ENCODE assay signal across 10 cellular contexts in the genomic region with DNA sequence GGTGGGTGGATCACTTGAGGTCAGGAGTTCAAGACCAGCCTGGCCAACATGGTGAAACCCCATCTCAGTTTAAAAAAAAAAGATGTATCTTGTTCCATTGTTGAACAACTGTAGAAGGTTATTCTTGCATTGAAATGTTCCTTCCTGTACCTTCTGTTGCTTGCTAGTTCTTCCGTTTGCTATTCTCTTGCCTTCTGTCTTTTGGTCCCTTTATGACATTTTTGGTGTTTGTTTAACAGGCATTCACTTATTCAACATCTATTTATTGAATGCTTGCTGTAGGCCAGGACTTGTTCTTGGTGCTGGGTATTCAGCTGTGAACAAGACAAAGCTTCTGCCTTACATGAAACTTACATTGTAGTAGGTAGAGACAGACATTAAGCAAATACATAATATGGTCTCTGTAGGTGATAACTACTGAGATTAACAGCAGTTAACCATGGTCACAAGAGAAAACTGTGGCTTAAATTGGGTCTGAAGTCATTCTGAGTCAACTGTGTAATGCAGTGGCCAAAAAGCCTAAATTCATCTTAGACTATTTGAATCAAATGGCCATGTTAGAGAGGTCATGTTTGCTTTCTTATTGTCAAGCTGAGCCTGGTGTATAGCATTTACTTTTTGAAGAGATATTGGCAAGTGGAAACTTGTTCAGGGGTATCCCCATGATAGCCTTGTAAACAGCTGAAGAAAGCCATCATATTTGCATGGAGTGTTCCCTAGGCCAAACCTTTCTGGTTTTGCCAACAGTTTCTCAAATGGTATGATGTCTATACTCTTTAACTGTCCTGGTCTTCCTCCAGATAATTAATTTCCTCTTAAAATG. TPM values are rescaled to one million over a fixed set of nuclear protein-coding genes. Genes with fewer than 3 reads are reported as not detected.
DNase-seq lines count a peak whose midpoint lies in the region; ATAC-seq and TF ChIP-seq lines count a peak whose summit lies in the region.
"Had no signal": no experiment of that assay in that cellular context is flagged by ENCODE, and none has a peak within 500 bp of the region (broad histone marks: within the 10 kb centered on the region; RNA-seq: fewer than 3 reads in every experiment).

No MANE protein-coding gene starts in this region.

- H3K27ac Mint-ChIP-seq in activated B cell treated with CpG ODN at 0.5 μM for 24 hours, result peak overlapping the region; percentile 73

- no peak for TF ChIP-seq CTCF in activated B cell treated with CpG ODN at 0.5 μM for 24 hours (IDR thresholded peaks at IDR 0.05)

- H3K9me3 Mint-ChIP-seq in activated B cell treated with CpG ODN at 0.5 μM for 24 hours, result no peaks in the 10 kb centered on the region

- POLR2A ChIA-PET in activated B cell treated with CpG ODN at 0.5 μM for 24 hours (lab: Charles Lee), result interaction anchor here (0.9 to 1.3 kb wide), 2 partner anchors 14 to 35 kb away, joined by 3 to 6 read pairs; a partner anchor contains a TSS

- CTCF ChIA-PET in activated B cell treated with CpG ODN at 0.5 μM for 24 hours (lab: Charles Lee), result no interaction called here

- no peaks in the 10 kb centered on the region for H3K36me3 Mint-ChIP-seq in activated B cell treated with CpG ODN at 0.5 μM for 24 hours (ENCODE audit: low read depth)

- no peaks in the 10 kb centered on the region for H3K27me3 Mint-ChIP-seq in activated B cell treated with CpG ODN at 0.5 μM for 24 hours

- H3K27ac ChIP-seq in caudate nucleus (ENCODE audit: low read depth, low read length), result no peak overlapping the region

- DNase-seq in activated B cell treated with CpG ODN at 0.5 μM for 24 hours (no peak), Kasumi-1 (lab: John Stamatoyannopoulos, UW) (no peak), caudate nucleus (lab: John Stamatoyannopoulos, UW) (no peak), Ammon's horn (ENCODE audit: low spot score) (no peak), SIG-M5 treated with dmso at 0.1 percent for 504 hours (lab: John Stamatoyannopoulos, UW; ENCODE audit: unreplicated experiment) (no peak)
- DNase-seq: activated naive CD4-positive, alpha-beta T cell treated with Interleukin-2 at 50 U/mL for 16 hours; stimulated activated CD4-positive, alpha-beta T cell treated with anti-CD3 and anti-CD28 coated beads, Interleukin-15, amount 100 ng/mL, for 24 hours had no signal

- intact Hi-C loops in activated B cell treated with CpG ODN at 0.5 μM for 24 hours (cut with micrococcal nuclease), result no loop called here

- peak; percentile 65 for ATAC-seq in GM18511 (IDR thresholded peaks at IDR 0.05; ENCODE audit: unreplicated experiment)
- peak; percentile 44 for ATAC-seq in GM21423 (IDR thresholded peaks at IDR 0.05; ENCODE audit: unreplicated experiment)
- peak; percentile 57 for ATAC-seq in HG03095 (IDR thresholded peaks at IDR 0.05; ENCODE audit: unreplicated experiment)
- peak; percentile 13 for ATAC-seq in activated B cell treated with CpG ODN at 0.5 μM for 24 hours (ENCODE audit: low read depth)

- H3K4me1 Mint-ChIP-seq in activated B cell treated with CpG ODN at 0.5 μM for 24 hours, result peaks cover 52% of the 10 kb centered on the region

- peak overlapping the region; percentile 13 for H3K4me3 Mint-ChIP-seq in activated B cell treated with CpG ODN at 0.5 μM for 24 hours

RNA-seq across cellular contexts. Expression of a gene that starts 35.6 kb away (rescaled TPM):
- 11.9 and 12.0 TPM in 2 replicates for total RNA-seq in activated B cell treated with CpG ODN at 0.5 μM for 24 hours

Comparison
In these comparisons a context has a peak if more than half of its experiments do, and no peak if none do; other contexts are left out.
1. ATAC-seq: peak in every context shown above with its lines; median percentile 65 in GM18511; 57 in HG03095; 44 in GM21423; 13 in activated B cell treated with CpG ODN at 0.5 μM for 24 hours.